Comparison of ENCODE assay signal across 6 cellular contexts in the genomic region with DNA sequence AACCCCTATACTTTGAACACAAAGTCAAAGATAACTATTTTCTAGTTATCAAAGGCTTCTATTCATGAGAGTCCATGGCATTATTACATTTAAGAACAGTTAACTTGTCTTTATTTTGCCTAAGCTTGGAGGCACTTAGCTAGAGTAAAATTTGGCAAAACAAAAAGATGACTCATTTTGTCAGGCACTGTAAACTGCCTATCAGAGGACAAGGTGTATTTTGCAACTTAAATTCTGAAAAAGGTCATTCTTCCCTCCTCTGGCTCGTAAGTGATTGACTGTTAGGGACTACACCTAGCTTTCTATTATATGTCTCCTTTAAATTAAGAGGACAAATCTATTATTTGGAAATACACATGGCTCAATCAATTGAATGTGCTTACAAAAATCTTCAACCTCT.
DNase-seq lines count a peak whose midpoint lies in the region; ATAC-seq, FAIRE-seq and TF ChIP-seq lines count a peak whose summit lies in the region.
"Not testable (repeated sequence)": the region's sequence is repeated elsewhere in the genome, so short reads cannot be mapped to it uniquely, and the experiment has no call there.

No MANE protein-coding gene starts in this region.

- not testable (repeated sequence) for H3K36me3 ChIP-seq in IMR-90 (ENCODE audit: control insufficient read depth, insufficient read depth, low read length); astrocyte (ENCODE audit: insufficient read depth, low read length); endothelial cell of umbilical vein (ENCODE audit: control insufficient read depth in 2 of 2, extremely low read depth in 1 of 2, insufficient read depth in 2 of 2, low read length in 2 of 2); keratinocyte (ENCODE audit: control insufficient read depth in 2 of 2, extremely low read depth in 1 of 2, insufficient read depth in 2 of 2, low read length in 2 of 2); right lobe of liver

- not testable (repeated sequence) for H2BK5ac ChIP-seq in IMR-90 (ENCODE audit: low read depth, low read length, poor library complexity, severe bottlenecking)

- POLR2A ChIA-PET in IMR-90 (lab: Charles Lee; ENCODE audit: unreplicated experiment); endothelial cell of umbilical vein (lab: Charles Lee): not testable (repeated sequence)

- dilution Hi-C loops in IMR-90 (cut with HindIII; ENCODE audit: low sequenced_read_pairs, unreplicated experiment); endothelial cell of umbilical vein (cut with MboI; ENCODE audit: extremely low pct_ligation_motif_present, low sequenced_read_pairs); keratinocyte (cut with MboI; ENCODE audit: extremely low pct_ligation_motif_present, low sequenced_read_pairs): not testable (repeated sequence)

- ATAC-seq in IMR-90 (ENCODE audit: low read depth) (peak; percentile 54; the same call in 1 of the 2 replicates), right lobe of liver (peak; percentile 44 to 80 (median 62)), sciatic nerve (peak; percentile 51)

- in situ Hi-C loops in IMR-90 (cut with MboI; ENCODE audit: low sequenced_read_pairs): loop anchor here (10.0 kb wide), 1 partner anchor 779 kb away; no protein-coding TSS in a partner anchor

- H3K27ac Mint-ChIP-seq in astrocyte (ENCODE audit: unreplicated experiment): not testable (repeated sequence)

- H2BK20ac ChIP-seq in IMR-90 (ENCODE audit: low read depth, low read length): not testable (repeated sequence)

- not testable (repeated sequence) for H2AFZ ChIP-seq in IMR-90 (replicated peaks; ENCODE audit: low read length, poor library complexity); astrocyte (ENCODE audit: low read depth, low read length); endothelial cell of umbilical vein (ENCODE audit: low read depth, low read length); keratinocyte (ENCODE audit: control insufficient read depth, low read length)

- not testable (repeated sequence) for TF ChIP-seq CTCF in IMR-90 (conservative IDR thresholded peaks at IDR 0.05; ENCODE audit: low read depth, low read length); astrocyte (IDR thresholded peaks at IDR 0.05; ENCODE audit: insufficient read depth, low read depth, low read length); endothelial cell of umbilical vein (IDR thresholded peaks at IDR 0.05; ENCODE audit: extremely low read depth in 1 of 2, insufficient read depth in 1 of 2, low read depth in 1 of 2, low read length in 2 of 2); keratinocyte (optimal IDR thresholded peaks at IDR 0.05 in 1 of 3, IDR thresholded peaks at IDR 0.05 in 1 of 3, conservative IDR thresholded peaks at IDR 0.05 in 1 of 3; ENCODE audit: extremely low read depth in 1 of 3, insufficient read depth in 2 of 3, low read length in 3 of 3); right lobe of liver (IDR thresholded peaks at IDR 0.05)

- H4K91ac ChIP-seq in IMR-90 (ENCODE audit: insufficient read depth, low read depth, low read length): not testable (repeated sequence)

- not testable (repeated sequence) for H3K4me1 ChIP-seq in IMR-90 (ENCODE audit: control insufficient read depth, insufficient read depth, low read length); astrocyte (ENCODE audit: insufficient read depth, low read length); endothelial cell of umbilical vein (ENCODE audit: control insufficient read depth, extremely low read depth, insufficient read depth, low read length); keratinocyte (ENCODE audit: control insufficient read depth, extremely low read depth, insufficient read depth, low read length); right lobe of liver

- CTCF ChIA-PET in IMR-90 (lab: Yijun Ruan, JAX): not testable (repeated sequence)
- CTCF ChIA-PET in endothelial cell of umbilical vein (lab: Charles Lee): interaction anchor here (2.6 kb wide), 1 partner anchor 85 kb away, joined by 14 read pairs; no protein-coding TSS in a partner anchor

- FAIRE-seq in astrocyte (lab: Jason Lieb, UNC): peak; percentile 83
- peak; percentile 44 for FAIRE-seq in endothelial cell of umbilical vein (lab: Jason Lieb, UNC)
- peak; percentile 78 for FAIRE-seq in keratinocyte (lab: Jason Lieb, UNC)

- TF ChIP-seq RAD21 in IMR-90 (IDR thresholded peaks at IDR 0.05; ENCODE audit: low read length): not testable (repeated sequence)

- H2AK5ac ChIP-seq in IMR-90 (ENCODE audit: low read depth, low read length): not testable (repeated sequence)

- not testable (repeated sequence) for H3K9me3 ChIP-seq in IMR-90 (ENCODE audit: control insufficient read depth, insufficient read depth, low read length); astrocyte (ENCODE audit: insufficient read depth, low read depth, low read length); endothelial cell of umbilical vein (replicated peaks; ENCODE audit: control insufficient read depth, insufficient read depth, low read length); keratinocyte (ENCODE audit: control insufficient read depth, low read depth, low read length); right lobe of liver

- not testable (repeated sequence) for H3K4me2 ChIP-seq in IMR-90 (ENCODE audit: low read depth, low read length); astrocyte (ENCODE audit: low read length); endothelial cell of umbilical vein (ENCODE audit: insufficient read depth, low read length); keratinocyte (ENCODE audit: control insufficient read depth, extremely low read depth, insufficient read depth, low read depth, low read length)

- H3K4ac ChIP-seq in IMR-90 (ENCODE audit: low read depth, low read length): not testable (repeated sequence)

- H3K4me3 Mint-ChIP-seq in astrocyte (ENCODE audit: unreplicated experiment): not testable (repeated sequence)

- not testable (repeated sequence) for H3K27ac ChIP-seq in IMR-90 (ENCODE audit: insufficient read depth, low read length); astrocyte (ENCODE audit: low read depth, low read length); endothelial cell of umbilical vein (ENCODE audit: insufficient read depth, low read depth, low read length); keratinocyte (ENCODE audit: control insufficient read depth, insufficient read depth, low read length); right lobe of liver

- H3K79me1 ChIP-seq in IMR-90 (ENCODE audit: low read depth in 1 of 2, low read length in 2 of 2): not testable (repeated sequence)

- H3K4me1 Mint-ChIP-seq in astrocyte (ENCODE audit: low read depth, unreplicated experiment): not testable (repeated sequence)

- intact Hi-C loops in IMR-90 (cut with micrococcal nuclease); endothelial cell of umbilical vein (cut with micrococcal nuclease); right lobe of liver (cut with DNase I); sciatic nerve (cut with DNase I): not testable (repeated sequence)

- TF ChIP-seq POLR2A in IMR-90 (IDR thresholded peaks at IDR 0.05; ENCODE audit: low read depth, low read length); endothelial cell of umbilical vein (IDR thresholded peaks at IDR 0.05; ENCODE audit: low read depth, low read length); right lobe of liver (IDR thresholded peaks at IDR 0.05): not testable (repeated sequence)

- H2BK120ac ChIP-seq in IMR-90 (ENCODE audit: low read depth, low read length): not testable (repeated sequence)

- H4K20me1 ChIP-seq in IMR-90 (ENCODE audit: insufficient read depth, low read length); astrocyte (ENCODE audit: insufficient read depth, low read length); endothelial cell of umbilical vein (replicated peaks; ENCODE audit: control insufficient read depth, extremely low read depth, insufficient read depth, low read length); keratinocyte (ENCODE audit: control insufficient read depth, extremely low read depth, insufficient read depth, low read length): not testable (repeated sequence)

- H3K14ac ChIP-seq in IMR-90 (replicated peaks; ENCODE audit: low read depth, low read length): not testable (repeated sequence)

- H3K9ac ChIP-seq in IMR-90 (ENCODE audit: low read depth, low read length); astrocyte (ENCODE audit: low read length); endothelial cell of umbilical vein (replicated peaks; ENCODE audit: extremely low read depth, insufficient read depth, low read length); keratinocyte (ENCODE audit: control insufficient read depth, extremely low read depth, insufficient read depth, low read length): not testable (repeated sequence)

- H4K8ac ChIP-seq in IMR-90 (ENCODE audit: low read depth in 2 of 2, low read length in 2 of 2): not testable (repeated sequence)

- not testable (repeated sequence) for H3K4me3 ChIP-seq in IMR-90 (ENCODE audit: insufficient read depth, low read depth, low read length); astrocyte (ENCODE audit: insufficient read depth, low read depth, low read length); endothelial cell of umbilical vein (replicated peaks in 1 of 3; ENCODE audit: insufficient read depth in 1 of 3, low read depth in 1 of 3, low read length in 3 of 3); keratinocyte (ENCODE audit: control insufficient read depth in 2 of 3, extremely low read depth in 1 of 3, insufficient read depth in 2 of 3, low read depth in 1 of 3, low read length in 3 of 3); right lobe of liver

- not testable (repeated sequence) for H3K27me3 Mint-ChIP-seq in astrocyte (ENCODE audit: low read depth, unreplicated experiment)

- H2AK9ac ChIP-seq in IMR-90 (replicated peaks; ENCODE audit: low read depth, low read length, poor library complexity): not testable (repeated sequence)

- no CpG with 5 or more reads among the region's 1 CpG for WGBS in IMR-90 (ENCODE audit: extremely low coverage in 2 of 2, insufficient read length in 1 of 2), 2 experiments
- WGBS in right lobe of liver (ENCODE audit: insufficient coverage, low coverage, low lambda C conversion rate, missing lambda C conversion rate): no CpG with 5 or more reads among the region's 1 CpG

- H3K56ac ChIP-seq in IMR-90 (ENCODE audit: extremely low read depth, insufficient read depth, low read length): not testable (repeated sequence)

- not testable (repeated sequence) for DNase-seq in IMR-90; astrocyte (ENCODE audit: low read depth); endothelial cell of umbilical vein (ENCODE audit: low read depth, low spot score); keratinocyte (ENCODE audit: low read depth, low spot score); right lobe of liver; sciatic nerve (ENCODE audit: low spot score)

- not testable (repeated sequence) for H3K36me3 Mint-ChIP-seq in astrocyte (ENCODE audit: low read depth, unreplicated experiment)

- H3K79me2 ChIP-seq in astrocyte (ENCODE audit: insufficient read depth, low read length); endothelial cell of umbilical vein (ENCODE audit: control insufficient read depth, insufficient read depth, low read length); keratinocyte (ENCODE audit: control insufficient read depth, insufficient read depth, low read length): not testable (repeated sequence)

- H3K9me1 ChIP-seq in IMR-90 (ENCODE audit: insufficient read depth, low read length); endothelial cell of umbilical vein (replicated peaks; ENCODE audit: control insufficient read depth, extremely low read depth, insufficient read depth, low read length); keratinocyte (ENCODE audit: control insufficient read depth, extremely low read depth, insufficient read depth, low read length): not testable (repeated sequence)

- H3K27me3 ChIP-seq in IMR-90 (ENCODE audit: control insufficient read depth, insufficient read depth, low read length); astrocyte (ENCODE audit: insufficient read depth, low read length); endothelial cell of umbilical vein (ENCODE audit: control insufficient read depth in 2 of 2, insufficient read depth in 2 of 2, low read length in 2 of 2); keratinocyte (ENCODE audit: control insufficient read depth, extremely low read depth, insufficient read depth, low read length); right lobe of liver: not testable (repeated sequence)

- not testable (repeated sequence) for BruUV-seq in IMR-90 (replicated peaks; lab: Mats Ljungman, UMichigan); endothelial cell of umbilical vein (replicated peaks; lab: Mats Ljungman, UMichigan)

- not testable (repeated sequence) for H3K23ac ChIP-seq in IMR-90 (ENCODE audit: low read depth, low read length)

- not testable (repeated sequence) for H2BK15ac ChIP-seq in IMR-90 (ENCODE audit: low read depth, low read length)

- not testable (repeated sequence) for H3K18ac ChIP-seq in IMR-90 (ENCODE audit: low read depth, low read length)

- H4K5ac ChIP-seq in IMR-90 (ENCODE audit: low read depth, low read length): not testable (repeated sequence)

- not testable (repeated sequence) for H3K9me3 Mint-ChIP-seq in astrocyte (ENCODE audit: unreplicated experiment)
